Comparison of ENCODE assay signal across 18 cellular contexts in the genomic region with DNA sequence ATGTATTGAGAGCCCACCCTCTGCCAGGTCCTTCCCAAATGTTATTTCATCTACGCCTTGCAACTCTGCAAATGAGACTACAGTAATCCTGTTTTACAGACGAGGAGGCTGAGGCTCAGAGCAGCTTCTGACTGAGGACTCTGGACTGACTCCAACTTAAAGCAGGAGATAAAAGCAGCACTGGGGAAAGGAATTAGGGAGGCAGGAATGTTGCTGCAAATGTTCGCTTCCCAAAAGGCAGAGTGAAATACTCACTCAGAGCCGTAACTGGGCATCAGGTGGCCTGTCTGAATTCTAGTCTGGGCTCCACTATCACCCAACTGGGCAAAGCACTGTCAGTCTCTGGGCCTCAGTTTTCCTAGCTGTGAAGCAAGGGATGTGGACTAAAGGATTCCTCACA.
"Had no signal": no experiment of that assay in that cellular context is flagged by ENCODE, and none has a peak within 500 bp of the region (broad histone marks: within the 10 kb centered on the region; RNA-seq: fewer than 3 reads in every experiment).

No MANE protein-coding gene starts in this region.

- ATAC-seq: activated CD8-positive, alpha-beta T cell treated with anti-CD3 and anti-CD28 coated beads, Interleukin-2, amount 10 ng/mL, durations not matched to agents 7 days and 5 days; activated naive CD4-positive, alpha-beta T cell treated with anti-CD3 and anti-CD28 coated beads, Interleukin-2, amount 50 U/mL, for 72 hours; gastroesophageal sphincter; left lung; natural killer cell treated with Interleukin-12 subunit alpha and Interleukin-12 subunit beta and Interleukin-15 and Interleukin-18, amount 100 ng/mL, for 72 hours; stimulated activated naive CD8-positive, alpha-beta T cell treated with anti-CD3 and anti-CD28 coated beads, Interleukin-15, Interleukin-2, amounts not matched to agents 100 U/mL and 50 U/mL, for 24 hours; T-helper 17 cell had no signal

- H3K36me3 ChIP-seq: gastroesophageal sphincter, left lung, right atrium auricular region, upper lobe of left lung had no signal

- DNase-seq: activated B cell treated with CpG ODN at 0.5 μM for 24 hours; activated CD4-positive, alpha-beta T cell treated with anti-CD3 and anti-CD28 coated beads for 48 hours; activated CD8-positive, alpha-beta memory T cell treated with anti-CD3 and anti-CD28 coated beads, Interleukin-2, amount 50 U/mL, for 4 hours; activated CD8-positive, alpha-beta T cell treated with anti-CD3 and anti-CD28 coated beads, Interleukin-2, amount 10 ng/mL, durations not matched to agents 7 days and 5 days; activated effector memory CD4-positive, alpha-beta T cell treated with anti-CD3 and anti-CD28 coated beads, Interleukin-2, amount 50 U/mL, for 16 hours; activated T-cell treated with anti-CD3 and anti-CD28 coated beads, Interleukin-2, amount 50 U/mL, for 48 hours; amniotic stem cell; kidney; left lung; occipital lobe; small intestine; stimulated activated naive CD8-positive, alpha-beta T cell treated with anti-CD3 and anti-CD28 coated beads, Interleukin-15, Interleukin-2, amounts not matched to agents 100 U/mL and 50 U/mL, for 24 hours; T-helper 17 cell; upper lobe of left lung had no signal

- H3K4me1 ChIP-seq: gastroesophageal sphincter, left lung, upper lobe of left lung had no signal

- H3K27ac ChIP-seq: gastroesophageal sphincter, left lung, right atrium auricular region, upper lobe of left lung had no signal

- H3K4me3 ChIP-seq: gastroesophageal sphincter, left lung, right atrium auricular region, upper lobe of left lung had no signal

- H3K27me3 ChIP-seq: gastroesophageal sphincter, left lung, right atrium auricular region, upper lobe of left lung had no signal

- H3K9me3 ChIP-seq: gastroesophageal sphincter, left lung, right atrium auricular region, upper lobe of left lung had no signal
